In the genomic region with DNA sequence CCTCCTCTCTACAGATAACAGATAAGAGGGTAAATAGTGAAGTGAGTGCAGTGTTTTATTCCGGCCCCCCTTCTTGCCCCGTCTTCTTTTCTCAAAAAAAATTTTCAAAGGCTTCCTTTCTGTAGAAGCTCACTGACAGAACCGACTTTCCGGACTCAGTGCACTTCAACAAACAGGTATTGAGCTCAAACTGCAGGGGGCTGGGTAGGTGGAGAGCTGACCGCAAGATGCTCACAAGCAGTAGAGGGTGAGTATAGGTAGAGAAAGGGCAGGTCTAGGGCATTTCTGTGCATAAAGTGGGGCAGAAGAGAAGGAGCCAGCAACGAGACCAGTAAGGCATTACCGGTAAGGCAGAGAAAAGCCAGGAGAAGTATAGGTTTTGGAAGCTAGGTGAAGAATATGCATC, we compare ENCODE assay signal across 10 cellular contexts.
DNase-seq lines count a peak whose midpoint lies in the region; ATAC-seq and TF ChIP-seq lines count a peak whose summit lies in the region.
"Had no signal": no experiment of that assay in that cellular context is flagged by ENCODE, and none has a peak within 500 bp of the region (broad histone marks: within the 10 kb centered on the region; RNA-seq: fewer than 3 reads in every experiment).

No MANE protein-coding gene starts in this region.

- peak overlapping the region; percentile 88 for H3K27ac Mint-ChIP-seq in activated CD4-positive, alpha-beta memory T cell treated with anti-CD3 and anti-CD28 coated beads, Interleukin-2, amount 10 ng/mL, durations not matched to agents 7 days and 5 days

- intact Hi-C loops in left lung (cut with DNase I) (no loop called here), gastrocnemius medialis (cut with DNase I; ENCODE audit: low total_unique reads) (no loop called here)

- H3K36me3 Mint-ChIP-seq in activated CD4-positive, alpha-beta memory T cell treated with anti-CD3 and anti-CD28 coated beads, Interleukin-2, amount 10 ng/mL, durations not matched to agents 7 days and 5 days (ENCODE audit: low read depth): peaks cover 59% of the 10 kb centered on the region

- H3K27me3 Mint-ChIP-seq in activated CD4-positive, alpha-beta memory T cell treated with anti-CD3 and anti-CD28 coated beads, Interleukin-2, amount 10 ng/mL, durations not matched to agents 7 days and 5 days: no peaks in the 10 kb centered on the region

- ATAC-seq in HG02571 (IDR thresholded peaks at IDR 0.05; ENCODE audit: unreplicated experiment): peak; percentile 27
- ATAC-seq in left lung: peak; percentile 6
- ATAC-seq in HG03520 (IDR thresholded peaks at IDR 0.05; ENCODE audit: unreplicated experiment): no peak
- ATAC-seq in gastrocnemius medialis: no peak

- in situ Hi-C loops in gastrocnemius medialis (cut with MboI; ENCODE audit: low sequenced_read_pairs in 4 of 4): no loop called here

- peaks cover 0 to 9% (median 6%) of the 10 kb centered on the region in 11 experiments; a peak in 15 of 22 replicates for H3K9me3 ChIP-seq in BLaER1 treated with 17β-estradiol and CSF1 and Interleukin-3, amounts not matched to agents 10 nM and 100 nM (replicated peaks in 1 of 11)
- H3K9me3 ChIP-seq in left lung (peaks cover 0 to 2% of the 10 kb centered on the region in 2 donors), gastrocnemius medialis (no peaks in the 10 kb centered on the region), BE2C (peaks cover 3% of the 10 kb centered on the region; the same call in 1 of the 2 replicates)

- H3K27me3 ChIP-seq in BLaER1 treated with 17β-estradiol and CSF1 and Interleukin-3, amounts not matched to agents 10 nM and 100 nM: no peaks in the 10 kb centered on the region
- H3K27me3 ChIP-seq in left lung (no peaks in the 10 kb centered on the region), gastrocnemius medialis (no peaks in the 10 kb centered on the region), BE2C (no peaks in the 10 kb centered on the region)

- no peak for TF ChIP-seq POLR2A in gastrocnemius medialis (IDR thresholded peaks at IDR 0.05)

- peak overlapping the region; percentile 23 to 87 (median 69) for H3K4me2 ChIP-seq in BLaER1 treated with 17β-estradiol and CSF1 and Interleukin-3, amounts not matched to agents 10 nM and 100 nM

- peak; percentile 66 for DNase-seq in activated CD4-positive, alpha-beta memory T cell treated with anti-CD3 and anti-CD28 coated beads, Interleukin-2, amount 10 ng/mL, durations not matched to agents 7 days and 5 days
- no peak for DNase-seq in left lung
- no peak for DNase-seq in gastrocnemius medialis
- no peak for DNase-seq in BE2C
- no peak for DNase-seq in NCI-H524 (lab: John Stamatoyannopoulos, UW)
- DNase-seq: NCI-H748 treated with DMSO at 0.1 percent for 48 hours had no signal

- CTCF ChIA-PET in activated CD4-positive, alpha-beta memory T cell treated with anti-CD3 and anti-CD28 coated beads, Interleukin-2, amount 10 ng/mL, durations not matched to agents 7 days and 5 days (lab: Charles Lee): interaction anchor here (0.6 to 3.2 kb wide), 13 partner anchors 9 to 178 kb away, joined by 3 to 22 read pairs (median 5); partner anchors contain the start of gene RPL39L

- H3K9ac ChIP-seq in BLaER1 treated with 17β-estradiol and CSF1 and Interleukin-3, amounts not matched to agents 10 nM and 100 nM: no peak overlapping the region

- TF ChIP-seq CTCF in left lung (IDR thresholded peaks at IDR 0.05): no peak
- no peak for TF ChIP-seq CTCF in gastrocnemius medialis (IDR thresholded peaks at IDR 0.05 in 4 of 5, conservative IDR thresholded peaks at IDR 0.05 in 1 of 5)
- no peak for TF ChIP-seq CTCF in BE2C (IDR thresholded peaks at IDR 0.05; ENCODE audit: low read depth, low read length)

- H3K4me3 Mint-ChIP-seq in activated CD4-positive, alpha-beta memory T cell treated with anti-CD3 and anti-CD28 coated beads, Interleukin-2, amount 10 ng/mL, durations not matched to agents 7 days and 5 days: peak overlapping the region; percentile 73

- no peak overlapping the region for H3K4me3 ChIP-seq in BLaER1 treated with 17β-estradiol and CSF1 and Interleukin-3, amounts not matched to agents 10 nM and 100 nM
- H3K4me3 ChIP-seq in left lung (no peak overlapping the region), gastrocnemius medialis (no peak overlapping the region), BE2C (ENCODE audit: low read depth, low read length) (no peak overlapping the region)

- POLR2A ChIA-PET in activated CD4-positive, alpha-beta memory T cell treated with anti-CD3 and anti-CD28 coated beads, Interleukin-2, amount 10 ng/mL, durations not matched to agents 7 days and 5 days (lab: Charles Lee): interaction anchor here (0.6 to 4.7 kb wide), 18 partner anchors 13 to 243 kb away, joined by 3 to 108 read pairs (median 5); partner anchors contain the start of genes EIF4A2, RPL39L and ST6GAL1

- H3K4me1 Mint-ChIP-seq in activated CD4-positive, alpha-beta memory T cell treated with anti-CD3 and anti-CD28 coated beads, Interleukin-2, amount 10 ng/mL, durations not matched to agents 7 days and 5 days: peaks cover 80% of the 10 kb centered on the region

- H3K9me3 Mint-ChIP-seq in activated CD4-positive, alpha-beta memory T cell treated with anti-CD3 and anti-CD28 coated beads, Interleukin-2, amount 10 ng/mL, durations not matched to agents 7 days and 5 days: peaks cover 3% of the 10 kb centered on the region

- H3K27ac ChIP-seq in BLaER1 treated with 17β-estradiol and CSF1 and Interleukin-3, amounts not matched to agents 10 nM and 100 nM: no peak overlapping the region
- peak overlapping the region in 1 of 2 donors; percentile 26 for H3K27ac ChIP-seq in left lung
- H3K27ac ChIP-seq in gastrocnemius medialis: no peak overlapping the region
- H3K27ac ChIP-seq: HL-60 had no signal

- H3K4me1 ChIP-seq in BLaER1 treated with 17β-estradiol and CSF1 and Interleukin-3, amounts not matched to agents 10 nM and 100 nM: peaks cover 73 to 94% (median 85%) of the 10 kb centered on the region in 10 experiments
- H3K4me1 ChIP-seq in left lung (peaks cover 8 to 35% of the 10 kb centered on the region in 2 donors), gastrocnemius medialis (peaks cover 0 to 7% of the 10 kb centered on the region in 2 donors), BE2C (peaks cover 20% of the 10 kb centered on the region)

- H3K36me3 ChIP-seq in BLaER1 treated with 17β-estradiol and CSF1 and Interleukin-3, amounts not matched to agents 10 nM and 100 nM: peaks cover 0 to 14% (median 9%) of the 10 kb centered on the region in 11 experiments; a peak in 17 of 22 replicates
- H3K36me3 ChIP-seq in left lung (no peaks in the 10 kb centered on the region), gastrocnemius medialis (no peaks in the 10 kb centered on the region), BE2C (no peaks in the 10 kb centered on the region; the same call in 1 of the 2 replicates)

- peaks cover 0 to 99% (median 79%) of the 10 kb centered on the region in 11 experiments; a peak in 16 of 22 replicates for H4K20me1 ChIP-seq in BLaER1 treated with 17β-estradiol and CSF1 and Interleukin-3, amounts not matched to agents 10 nM and 100 nM

Comparison
In these comparisons a context has a peak if more than half of its experiments do, and no peak if none do; other contexts are left out.
1. ATAC-seq: peak in HG02571 (single experiment) and left lung (single experiment); none in HG03520 (single experiment) and gastrocnemius medialis (0 of 2).